In genomic region chr20:5746064-5746463, GRCh38 we compare ENCODE assay signal across 3 cellular contexts.
TF ChIP-seq lines count a peak whose summit lies in the region.

No MANE protein-coding gene starts in this region.

TF ChIP-seq in A549, 52 proteins besides CTCF, POLR2A, EP300 and RAD21:
- 0 out of 2 replicates have a peak, but pooled peaks have one; percentile 64 for TF ChIP-seq ZSCAN20 (CRISPR knock-in tag; IDR thresholded peaks at IDR 0.05)
- TF ChIP-seq HOXB13 (CRISPR knock-in tag; IDR thresholded peaks at IDR 0.05; ENCODE audit: low read depth) = peak; percentile 65; the same call in 1 of the 2 replicates
- peak; percentile 46; the same call in 1 of the 2 replicates for TF ChIP-seq EHF (CRISPR knock-in tag; IDR thresholded peaks at IDR 0.05)
- TF ChIP-seq RARB (CRISPR knock-in tag; IDR thresholded peaks at IDR 0.05) = no peak

TF ChIP-seq in GM23338, 12 proteins besides CTCF, POLR2A, EP300 and RAD21 (continues in another document):
- TF ChIP-seq ETS1 (IDR thresholded peaks at IDR 0.05) (no peak), ZNF114 (CRISPR knock-in tag; IDR thresholded peaks at IDR 0.05) (no peak), JUNB (IDR thresholded peaks at IDR 0.05; ENCODE audit: unreplicated experiment) (no peak), ZNF462 (CRISPR knock-in tag; IDR thresholded peaks at IDR 0.05) (no peak), ZNF331 (CRISPR knock-in tag; IDR thresholded peaks at IDR 0.05; ENCODE audit: low read depth) (no peak), EZH2phosphoT487 (IDR thresholded peaks at IDR 0.05; ENCODE audit: unreplicated experiment) (no peak), POLR2AphosphoS5 (IDR thresholded peaks at IDR 0.05; ENCODE audit: low read depth) (no peak), CREB1 (CRISPR knock-in tag; IDR thresholded peaks at IDR 0.05; ENCODE audit: low read depth) (no peak), EZH2 (IDR thresholded peaks at IDR 0.05; ENCODE audit: low read depth, unreplicated experiment) (no peak), STAT1 (IDR thresholded peaks at IDR 0.05; ENCODE audit: unreplicated experiment) (no peak)
- TF ChIP-seq, protein P1, sequence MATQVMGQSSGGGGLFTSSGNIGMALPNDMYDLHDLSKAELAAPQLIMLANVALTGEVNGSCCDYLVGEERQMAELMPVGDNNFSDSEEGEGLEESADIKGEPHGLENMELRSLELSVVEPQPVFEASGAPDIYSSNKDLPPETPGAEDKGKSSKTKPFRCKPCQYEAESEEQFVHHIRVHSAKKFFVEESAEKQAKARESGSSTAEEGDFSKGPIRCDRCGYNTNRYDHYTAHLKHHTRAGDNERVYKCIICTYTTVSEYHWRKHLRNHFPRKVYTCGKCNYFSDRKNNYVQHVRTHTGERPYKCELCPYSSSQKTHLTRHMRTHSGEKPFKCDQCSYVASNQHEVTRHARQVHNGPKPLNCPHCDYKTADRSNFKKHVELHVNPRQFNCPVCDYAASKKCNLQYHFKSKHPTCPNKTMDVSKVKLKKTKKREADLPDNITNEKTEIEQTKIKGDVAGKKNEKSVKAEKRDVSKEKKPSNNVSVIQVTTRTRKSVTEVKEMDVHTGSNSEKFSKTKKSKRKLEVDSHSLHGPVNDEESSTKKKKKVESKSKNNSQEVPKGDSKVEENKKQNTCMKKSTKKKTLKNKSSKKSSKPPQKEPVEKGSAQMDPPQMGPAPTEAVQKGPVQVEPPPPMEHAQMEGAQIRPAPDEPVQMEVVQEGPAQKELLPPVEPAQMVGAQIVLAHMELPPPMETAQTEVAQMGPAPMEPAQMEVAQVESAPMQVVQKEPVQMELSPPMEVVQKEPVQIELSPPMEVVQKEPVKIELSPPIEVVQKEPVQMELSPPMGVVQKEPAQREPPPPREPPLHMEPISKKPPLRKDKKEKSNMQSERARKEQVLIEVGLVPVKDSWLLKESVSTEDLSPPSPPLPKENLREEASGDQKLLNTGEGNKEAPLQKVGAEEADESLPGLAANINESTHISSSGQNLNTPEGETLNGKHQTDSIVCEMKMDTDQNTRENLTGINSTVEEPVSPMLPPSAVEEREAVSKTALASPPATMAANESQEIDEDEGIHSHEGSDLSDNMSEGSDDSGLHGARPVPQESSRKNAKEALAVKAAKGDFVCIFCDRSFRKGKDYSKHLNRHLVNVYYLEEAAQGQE (IDR thresholded peaks at IDR 0.05; ENCODE audit: unreplicated experiment) = no peak

TF ChIP-seq in K562, 482 proteins besides CTCF, POLR2A, EP300 and RAD21 (continues in another document):
- no peak for TF ChIP-seq HDAC1 (IDR thresholded peaks at IDR 0.05)
- TF ChIP-seq, protein P2, sequence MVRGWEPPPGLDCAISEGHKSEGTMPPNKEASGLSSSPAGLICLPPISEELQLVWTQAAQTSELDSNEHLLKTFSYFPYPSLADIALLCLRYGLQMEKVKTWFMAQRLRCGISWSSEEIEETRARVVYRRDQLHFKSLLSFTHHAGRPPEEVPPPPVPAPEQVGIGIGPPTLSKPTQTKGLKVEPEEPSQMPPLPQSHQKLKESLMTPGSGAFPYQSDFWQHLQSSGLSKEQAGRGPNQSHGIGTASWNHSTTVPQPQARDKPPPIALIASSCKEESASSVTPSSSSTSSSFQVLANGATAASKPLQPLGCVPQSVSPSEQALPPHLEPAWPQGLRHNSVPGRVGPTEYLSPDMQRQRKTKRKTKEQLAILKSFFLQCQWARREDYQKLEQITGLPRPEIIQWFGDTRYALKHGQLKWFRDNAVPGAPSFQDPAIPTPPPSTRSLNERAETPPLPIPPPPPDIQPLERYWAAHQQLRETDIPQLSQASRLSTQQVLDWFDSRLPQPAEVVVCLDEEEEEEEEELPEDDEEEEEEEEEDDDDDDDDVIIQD (CRISPR knock-in tag; IDR thresholded peaks at IDR 0.05) = no peak
- no peak for TF ChIP-seq ZNF232 (CRISPR knock-in tag; IDR thresholded peaks at IDR 0.05)
- peak; percentile 71; the same call in 1 of the 2 replicates for TF ChIP-seq KLF6 (CRISPR knock-in tag; IDR thresholded peaks at IDR 0.05; ENCODE audit: borderline replicate concordance)
- TF ChIP-seq SRF (CRISPR knock-in tag; IDR thresholded peaks at IDR 0.05) = no peak
- TF ChIP-seq POLR2G (IDR thresholded peaks at IDR 0.05; ENCODE audit: low read depth, low read length) = no peak
- TF ChIP-seq RBM15 (IDR thresholded peaks at IDR 0.05; ENCODE audit: insufficient read depth, low read length) = no peak
- 0 out of 4 replicates have a peak, but pooled peaks of 1 of the 2 experiments have one; percentile 53 for TF ChIP-seq TEAD1 (CRISPR knock-in tag; IDR thresholded peaks at IDR 0.05)
- 0 out of 2 replicates have a peak, but pooled peaks have one; percentile 9 for TF ChIP-seq ETV1 (tag; conservative IDR thresholded peaks at IDR 0.05; ENCODE audit: low read depth)
- TF ChIP-seq ZNF76 (CRISPR knock-in tag; IDR thresholded peaks at IDR 0.05; ENCODE audit: borderline replicate concordance) = no peak
- TF ChIP-seq ZBTB9 (CRISPR knock-in tag; IDR thresholded peaks at IDR 0.05) = 0 out of 2 replicates have a peak, but pooled peaks have one; percentile 50
- peak; percentile 78 for TF ChIP-seq HINFP (tag; conservative IDR thresholded peaks at IDR 0.05; ENCODE audit: low read depth)
- no peak for TF ChIP-seq SMAD4 (CRISPR knock-in tag; conservative IDR thresholded peaks at IDR 0.05)
- TF ChIP-seq HCFC1 (IDR thresholded peaks at IDR 0.05; ENCODE audit: low read depth, low read length) = no peak
- TF ChIP-seq NR2C1 (IDR thresholded peaks at IDR 0.05) = no peak
- TF ChIP-seq NR2C1 (tag; IDR thresholded peaks at IDR 0.05) = 0 out of 2 replicates have a peak, but pooled peaks have one; percentile 11
- TF ChIP-seq NR4A1 (CRISPR knock-in tag; IDR thresholded peaks at IDR 0.05) = no peak
- peak; percentile 92 for TF ChIP-seq NR4A1 (tag; IDR thresholded peaks at IDR 0.05)
- no peak for TF ChIP-seq GTF3C2 (IDR thresholded peaks at IDR 0.05; ENCODE audit: borderline replicate concordance, extremely low read depth, insufficient read length)
- TF ChIP-seq PTTG1 (tag; IDR thresholded peaks at IDR 0.05; ENCODE audit: low read depth) = peak; percentile 83
- TF ChIP-seq ZNF592 (IDR thresholded peaks at IDR 0.05) = peak; percentile 91
- TF ChIP-seq DMBX1 (CRISPR knock-in tag; IDR thresholded peaks at IDR 0.05; ENCODE audit: borderline replicate concordance) = peak; percentile 75
- TF ChIP-seq ID3 (CRISPR knock-in tag; IDR thresholded peaks at IDR 0.05) = no peak
- TF ChIP-seq ID3 (tag; IDR thresholded peaks at IDR 0.05) = peak; percentile 58; the same call in 1 of the 2 replicates
- TF ChIP-seq, protein P3, sequence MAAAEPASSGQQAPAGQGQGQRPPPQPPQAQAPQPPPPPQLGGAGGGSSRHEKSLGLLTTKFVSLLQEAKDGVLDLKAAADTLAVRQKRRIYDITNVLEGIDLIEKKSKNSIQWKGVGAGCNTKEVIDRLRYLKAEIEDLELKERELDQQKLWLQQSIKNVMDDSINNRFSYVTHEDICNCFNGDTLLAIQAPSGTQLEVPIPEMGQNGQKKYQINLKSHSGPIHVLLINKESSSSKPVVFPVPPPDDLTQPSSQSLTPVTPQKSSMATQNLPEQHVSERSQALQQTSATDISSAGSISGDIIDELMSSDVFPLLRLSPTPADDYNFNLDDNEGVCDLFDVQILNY (CRISPR knock-in tag; IDR thresholded peaks at IDR 0.05) = no peak
- peak; percentile 91 for TF ChIP-seq CREB3 (tag; conservative IDR thresholded peaks at IDR 0.05; ENCODE audit: low read depth)
- TF ChIP-seq ZBTB17 (CRISPR knock-in tag; IDR thresholded peaks at IDR 0.05) = peak; percentile 41; the same call in 1 of the 2 replicates
- TF ChIP-seq SMAD3 (CRISPR knock-in tag; conservative IDR thresholded peaks at IDR 0.05) = 0 out of 2 replicates have a peak, but pooled peaks have one; percentile 22
- TF ChIP-seq ATF4 (CRISPR knock-in tag; IDR thresholded peaks at IDR 0.05) = 0 out of 2 replicates have a peak, but pooled peaks have one; percentile 48
- TF ChIP-seq, protein P4, sequence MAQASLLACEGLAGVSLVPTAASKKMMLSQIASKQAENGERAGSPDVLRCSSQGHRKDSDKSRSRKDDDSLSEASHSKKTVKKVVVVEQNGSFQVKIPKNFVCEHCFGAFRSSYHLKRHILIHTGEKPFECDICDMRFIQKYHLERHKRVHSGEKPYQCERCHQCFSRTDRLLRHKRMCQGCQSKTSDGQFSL (CRISPR knock-in tag; IDR thresholded peaks at IDR 0.05) = no peak
- TF ChIP-seq, protein P4 (tag; IDR thresholded peaks at IDR 0.05) = peak in 1 of 2 experiments; percentile 70; a peak in 2 of 4 replicates
- 0 out of 2 replicates have a peak, but pooled peaks have one; percentile 42 for TF ChIP-seq ZNF41 (CRISPR knock-in tag; conservative IDR thresholded peaks at IDR 0.05)
